In the genomic region with DNA sequence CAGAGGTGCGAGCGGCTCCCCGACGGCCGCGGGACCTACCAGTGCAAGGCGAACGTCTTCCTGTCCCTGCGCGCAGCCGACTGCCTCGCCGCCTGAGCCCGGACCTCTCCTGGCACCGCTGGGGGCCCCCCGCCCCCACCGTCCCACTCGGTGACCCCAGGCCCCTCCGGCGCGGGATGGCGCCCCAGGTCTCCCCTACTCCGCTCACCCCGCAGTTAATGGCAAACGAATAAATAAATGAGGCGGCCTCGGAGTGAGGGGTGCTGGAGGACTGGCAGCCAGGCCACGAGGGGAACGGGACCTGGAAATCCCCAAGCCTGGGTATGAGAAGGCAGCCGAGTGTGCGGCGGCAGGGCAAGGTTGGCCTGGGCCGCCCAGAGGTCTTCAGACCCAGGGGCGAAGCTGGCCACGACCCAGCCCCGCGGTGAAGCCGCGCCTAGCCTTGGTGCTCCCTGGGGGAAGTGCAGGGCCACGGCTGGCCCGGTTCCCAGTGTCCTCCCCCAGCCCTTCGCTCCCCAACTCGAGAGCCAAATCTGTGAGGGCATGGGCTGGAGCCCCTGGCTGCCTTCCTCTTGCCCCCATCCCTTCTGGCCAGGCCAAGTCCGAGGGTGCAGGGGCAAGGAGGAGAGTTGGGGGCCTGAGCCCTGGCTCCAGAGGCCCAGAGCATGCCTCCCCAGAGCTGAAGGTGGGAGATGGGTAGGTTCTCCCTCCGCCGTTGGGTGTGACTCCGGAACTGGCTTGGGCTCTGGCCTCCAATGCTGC, we compare ENCODE assay signal across 1 cellular context.
TF ChIP-seq lines count a peak whose summit lies in the region.

No MANE protein-coding gene starts in this region.

TF ChIP-seq in HepG2, 621 proteins besides CTCF, POLR2A, EP300 and RAD21 (continued from another document and continues in another):
- TF ChIP-seq ZNF281 (CRISPR knock-in tag; IDR thresholded peaks at IDR 0.05; ENCODE audit: borderline replicate concordance) (0 out of 2 replicates have a peak, but pooled peaks have one; percentile 10), ZBTB3 (CRISPR knock-in tag; IDR thresholded peaks at IDR 0.05; ENCODE audit: borderline replicate concordance, low read depth) (no peak), CENPX (CRISPR knock-in tag; IDR thresholded peaks at IDR 0.05) (no peak), ZNF331 (CRISPR knock-in tag; IDR thresholded peaks at IDR 0.05) (no peak; the same call in 1 of the 2 replicates), ZNF441 (CRISPR knock-in tag; IDR thresholded peaks at IDR 0.05; ENCODE audit: borderline replicate concordance) (no peak), ZNF7 (CRISPR knock-in tag; IDR thresholded peaks at IDR 0.05) (no peak), KDM5A (IDR thresholded peaks at IDR 0.05; ENCODE audit: borderline replicate concordance, low read length) (no peak), SPEN (CRISPR knock-in tag; IDR thresholded peaks at IDR 0.05; ENCODE audit: low read depth) (no peak), ZNF879 (CRISPR knock-in tag; IDR thresholded peaks at IDR 0.05) (0 out of 2 replicates have a peak, but pooled peaks have one; percentile 21), SP4 (CRISPR knock-in tag; IDR thresholded peaks at IDR 0.05) (no peak), ZNF652 (CRISPR knock-in tag; IDR thresholded peaks at IDR 0.05; ENCODE audit: borderline replicate concordance, low read depth) (no peak), ZNF569 (CRISPR knock-in tag; IDR thresholded peaks at IDR 0.05; ENCODE audit: borderline replicate concordance) (no peak), ZNF746 (CRISPR knock-in tag; IDR thresholded peaks at IDR 0.05) (no peak), ZFAT (CRISPR knock-in tag; conservative IDR thresholded peaks at IDR 0.05) (no peak), ATAD3A (CRISPR knock-in tag; IDR thresholded peaks at IDR 0.05) (no peak), ZNF550 (CRISPR knock-in tag; IDR thresholded peaks at IDR 0.05; ENCODE audit: borderline replicate concordance) (no peak; the same call in 1 of the 2 replicates), ZNF691 (CRISPR knock-in tag; IDR thresholded peaks at IDR 0.05; ENCODE audit: borderline replicate concordance, low read depth) (no peak; the same call in 1 of the 2 replicates), MYC (CRISPR knock-in tag; IDR thresholded peaks at IDR 0.05; ENCODE audit: borderline replicate concordance) (0 out of 2 replicates have a peak, but pooled peaks have one; percentile 3), FOXA3 (CRISPR knock-in tag; IDR thresholded peaks at IDR 0.05) (no peak), CCDC6 (CRISPR knock-in tag; IDR thresholded peaks at IDR 0.05) (peak; percentile 82), ZNF12 (CRISPR knock-in tag; IDR thresholded peaks at IDR 0.05) (no peak), YEATS2 (CRISPR knock-in tag; IDR thresholded peaks at IDR 0.05; ENCODE audit: borderline replicate concordance) (no peak), ZNF383 (CRISPR knock-in tag; IDR thresholded peaks at IDR 0.05; ENCODE audit: borderline replicate concordance) (no peak), PLRG1 (conservative IDR thresholded peaks at IDR 0.05) (no peak), ZBTB44 (CRISPR knock-in tag; IDR thresholded peaks at IDR 0.05) (no peak), GTF3A (CRISPR knock-in tag; conservative IDR thresholded peaks at IDR 0.05) (no peak), RFXANK (CRISPR knock-in tag; IDR thresholded peaks at IDR 0.05) (0 out of 2 replicates have a peak, but pooled peaks have one; percentile 39), FLYWCH1 (CRISPR knock-in tag; IDR thresholded peaks at IDR 0.05) (no peak), HOXD1 (CRISPR knock-in tag; IDR thresholded peaks at IDR 0.05) (no peak; the same call in 1 of the 2 replicates), ZNF33B (CRISPR knock-in tag; IDR thresholded peaks at IDR 0.05) (peak; percentile 47; the same call in 1 of the 2 replicates), ZNF597 (CRISPR knock-in tag; IDR thresholded peaks at IDR 0.05) (0 out of 2 replicates have a peak, but pooled peaks have one; percentile 25), ZNF260 (CRISPR knock-in tag; IDR thresholded peaks at IDR 0.05; ENCODE audit: borderline replicate concordance, low read depth) (no peak)
- TF ChIP-seq, protein P1, sequence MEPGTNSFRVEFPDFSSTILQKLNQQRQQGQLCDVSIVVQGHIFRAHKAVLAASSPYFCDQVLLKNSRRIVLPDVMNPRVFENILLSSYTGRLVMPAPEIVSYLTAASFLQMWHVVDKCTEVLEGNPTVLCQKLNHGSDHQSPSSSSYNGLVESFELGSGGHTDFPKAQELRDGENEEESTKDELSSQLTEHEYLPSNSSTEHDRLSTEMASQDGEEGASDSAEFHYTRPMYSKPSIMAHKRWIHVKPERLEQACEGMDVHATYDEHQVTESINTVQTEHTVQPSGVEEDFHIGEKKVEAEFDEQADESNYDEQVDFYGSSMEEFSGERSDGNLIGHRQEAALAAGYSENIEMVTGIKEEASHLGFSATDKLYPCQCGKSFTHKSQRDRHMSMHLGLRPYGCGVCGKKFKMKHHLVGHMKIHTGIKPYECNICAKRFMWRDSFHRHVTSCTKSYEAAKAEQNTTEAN (CRISPR knock-in tag; conservative IDR thresholded peaks at IDR 0.05), result no peak
- TF ChIP-seq, protein P2, sequence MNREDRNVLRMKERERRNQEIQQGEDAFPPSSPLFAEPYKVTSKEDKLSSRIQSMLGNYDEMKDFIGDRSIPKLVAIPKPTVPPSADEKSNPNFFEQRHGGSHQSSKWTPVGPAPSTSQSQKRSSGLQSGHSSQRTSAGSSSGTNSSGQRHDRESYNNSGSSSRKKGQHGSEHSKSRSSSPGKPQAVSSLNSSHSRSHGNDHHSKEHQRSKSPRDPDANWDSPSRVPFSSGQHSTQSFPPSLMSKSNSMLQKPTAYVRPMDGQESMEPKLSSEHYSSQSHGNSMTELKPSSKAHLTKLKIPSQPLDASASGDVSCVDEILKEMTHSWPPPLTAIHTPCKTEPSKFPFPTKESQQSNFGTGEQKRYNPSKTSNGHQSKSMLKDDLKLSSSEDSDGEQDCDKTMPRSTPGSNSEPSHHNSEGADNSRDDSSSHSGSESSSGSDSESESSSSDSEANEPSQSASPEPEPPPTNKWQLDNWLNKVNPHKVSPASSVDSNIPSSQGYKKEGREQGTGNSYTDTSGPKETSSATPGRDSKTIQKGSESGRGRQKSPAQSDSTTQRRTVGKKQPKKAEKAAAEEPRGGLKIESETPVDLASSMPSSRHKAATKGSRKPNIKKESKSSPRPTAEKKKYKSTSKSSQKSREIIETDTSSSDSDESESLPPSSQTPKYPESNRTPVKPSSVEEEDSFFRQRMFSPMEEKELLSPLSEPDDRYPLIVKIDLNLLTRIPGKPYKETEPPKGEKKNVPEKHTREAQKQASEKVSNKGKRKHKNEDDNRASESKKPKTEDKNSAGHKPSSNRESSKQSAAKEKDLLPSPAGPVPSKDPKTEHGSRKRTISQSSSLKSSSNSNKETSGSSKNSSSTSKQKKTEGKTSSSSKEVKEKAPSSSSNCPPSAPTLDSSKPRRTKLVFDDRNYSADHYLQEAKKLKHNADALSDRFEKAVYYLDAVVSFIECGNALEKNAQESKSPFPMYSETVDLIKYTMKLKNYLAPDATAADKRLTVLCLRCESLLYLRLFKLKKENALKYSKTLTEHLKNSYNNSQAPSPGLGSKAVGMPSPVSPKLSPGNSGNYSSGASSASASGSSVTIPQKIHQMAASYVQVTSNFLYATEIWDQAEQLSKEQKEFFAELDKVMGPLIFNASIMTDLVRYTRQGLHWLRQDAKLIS (CRISPR knock-in tag; IDR thresholded peaks at IDR 0.05), result no peak
- TF ChIP-seq, protein P3, sequence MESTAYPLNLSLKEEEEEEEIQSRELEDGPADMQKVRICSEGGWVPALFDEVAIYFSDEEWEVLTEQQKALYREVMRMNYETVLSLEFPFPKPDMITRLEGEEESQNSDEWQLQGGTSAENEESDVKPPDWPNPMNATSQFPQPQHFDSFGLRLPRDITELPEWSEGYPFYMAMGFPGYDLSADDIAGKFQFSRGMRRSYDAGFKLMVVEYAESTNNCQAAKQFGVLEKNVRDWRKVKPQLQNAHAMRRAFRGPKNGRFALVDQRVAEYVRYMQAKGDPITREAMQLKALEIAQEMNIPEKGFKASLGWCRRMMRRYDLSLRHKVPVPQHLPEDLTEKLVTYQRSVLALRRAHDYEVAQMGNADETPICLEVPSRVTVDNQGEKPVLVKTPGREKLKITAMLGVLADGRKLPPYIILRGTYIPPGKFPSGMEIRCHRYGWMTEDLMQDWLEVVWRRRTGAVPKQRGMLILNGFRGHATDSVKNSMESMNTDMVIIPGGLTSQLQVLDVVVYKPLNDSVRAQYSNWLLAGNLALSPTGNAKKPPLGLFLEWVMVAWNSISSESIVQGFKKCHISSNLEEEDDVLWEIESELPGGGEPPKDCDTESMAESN (CRISPR knock-in tag; conservative IDR thresholded peaks at IDR 0.05), result peak; percentile 38; the same call in 1 of the 2 replicates
- TF ChIP-seq, protein P4, sequence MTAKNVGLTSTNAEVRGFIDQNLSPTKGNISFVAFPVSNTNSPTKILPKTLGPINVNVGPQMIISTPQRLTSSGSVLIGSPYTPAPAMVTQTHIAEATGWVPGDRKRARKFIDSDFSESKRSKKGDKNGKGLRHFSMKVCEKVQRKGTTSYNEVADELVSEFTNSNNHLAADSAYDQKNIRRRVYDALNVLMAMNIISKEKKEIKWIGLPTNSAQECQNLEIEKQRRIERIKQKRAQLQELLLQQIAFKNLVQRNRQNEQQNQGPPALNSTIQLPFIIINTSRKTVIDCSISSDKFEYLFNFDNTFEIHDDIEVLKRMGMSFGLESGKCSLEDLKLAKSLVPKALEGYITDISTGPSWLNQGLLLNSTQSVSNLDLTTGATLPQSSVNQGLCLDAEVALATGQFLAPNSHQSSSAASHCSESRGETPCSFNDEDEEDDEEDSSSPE (CRISPR knock-in tag; IDR thresholded peaks at IDR 0.05), result no peak
- TF ChIP-seq, protein P5, sequence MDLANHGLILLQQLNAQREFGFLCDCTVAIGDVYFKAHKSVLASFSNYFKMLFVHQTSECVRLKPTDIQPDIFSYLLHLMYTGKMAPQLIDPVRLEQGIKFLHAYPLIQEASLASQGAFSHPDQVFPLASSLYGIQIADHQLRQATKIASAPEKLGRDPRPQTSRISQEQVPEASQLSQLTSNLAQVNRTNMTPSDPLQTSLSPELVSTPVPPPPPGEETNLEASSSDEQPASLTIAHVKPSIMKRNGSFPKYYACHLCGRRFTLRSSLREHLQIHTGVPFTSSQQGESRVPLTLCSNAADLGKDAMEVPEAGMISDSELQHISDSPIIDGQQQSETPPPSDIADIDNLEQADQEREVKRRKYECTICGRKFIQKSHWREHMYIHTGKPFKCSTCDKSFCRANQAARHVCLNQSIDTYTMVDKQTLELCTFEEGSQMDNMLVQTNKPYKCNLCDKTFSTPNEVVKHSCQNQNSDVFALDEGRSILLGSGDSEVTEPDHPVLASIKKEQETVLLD (CRISPR knock-in tag; IDR thresholded peaks at IDR 0.05; ENCODE audit: low read depth), result no peak
- TF ChIP-seq, protein P6, sequence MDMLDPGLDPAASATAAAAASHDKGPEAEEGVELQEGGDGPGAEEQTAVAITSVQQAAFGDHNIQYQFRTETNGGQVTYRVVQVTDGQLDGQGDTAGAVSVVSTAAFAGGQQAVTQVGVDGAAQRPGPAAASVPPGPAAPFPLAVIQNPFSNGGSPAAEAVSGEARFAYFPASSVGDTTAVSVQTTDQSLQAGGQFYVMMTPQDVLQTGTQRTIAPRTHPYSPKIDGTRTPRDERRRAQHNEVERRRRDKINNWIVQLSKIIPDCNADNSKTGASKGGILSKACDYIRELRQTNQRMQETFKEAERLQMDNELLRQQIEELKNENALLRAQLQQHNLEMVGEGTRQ (IDR thresholded peaks at IDR 0.05; ENCODE audit: low read depth, low read length), result no peak
- TF ChIP-seq, protein P6 (CRISPR knock-in tag; IDR thresholded peaks at IDR 0.05; ENCODE audit: borderline replicate concordance), result no peak
